In the genomic region with DNA sequence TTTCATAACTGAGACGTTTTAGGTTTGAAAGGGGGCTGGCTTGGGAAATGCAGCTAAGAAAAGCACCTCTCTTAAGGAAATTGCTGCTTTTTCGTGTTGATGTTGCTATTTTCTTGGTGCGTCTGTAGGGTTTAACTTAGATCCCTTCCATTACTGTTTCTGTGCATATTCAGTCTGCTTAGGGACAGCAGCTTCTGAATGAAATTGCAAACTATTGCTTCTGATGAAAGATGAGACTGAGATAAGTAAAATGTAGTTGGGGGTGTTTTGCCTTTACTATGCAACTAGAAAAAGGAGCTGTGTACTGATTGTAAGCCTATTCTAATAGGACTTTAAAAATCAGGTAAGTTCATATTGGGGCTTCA, we compare ENCODE assay signal across 8 cellular contexts. TPM values are rescaled to one million over a fixed set of nuclear protein-coding genes. Genes with fewer than 3 reads are reported as not detected.
DNase-seq lines count a peak whose midpoint lies in the region; ATAC-seq and TF ChIP-seq lines count a peak whose summit lies in the region.

No MANE protein-coding gene starts in this region.

- no peaks in the 10 kb centered on the region for H3K9me3 ChIP-seq in OCI-LY3 (ENCODE audit: insufficient read depth, low read length)
- no peaks in the 10 kb centered on the region for H3K9me3 ChIP-seq in gastroesophageal sphincter

- no peak for TF ChIP-seq POLR2A in gastroesophageal sphincter (IDR thresholded peaks at IDR 0.05)

- no peaks in the 10 kb centered on the region for H3K27me3 ChIP-seq in OCI-LY3 (ENCODE audit: low read depth, low read length)
- no peaks in the 10 kb centered on the region for H3K27me3 ChIP-seq in gastroesophageal sphincter

- peak overlapping the region; percentile 97 for H3K4me2 ChIP-seq in OCI-LY3 (ENCODE audit: low read length)

- H2AFZ ChIP-seq in OCI-LY3 (ENCODE audit: low read depth, low read length), result peak overlapping the region; percentile 60

- H3K27ac ChIP-seq in OCI-LY3 (ENCODE audit: low read length) (peak overlapping the region; percentile 18; the same call in 1 of the 2 replicates), gastroesophageal sphincter (peak overlapping the region in 3 of 4 donors; percentile 33 to 57 (median 52)), skin epidermis (peak overlapping the region in 7 of 21 experiments; percentile 14 to 80 (median 37))

- peaks cover 18% of the 10 kb centered on the region; the same call in 1 of the 2 replicates for H3K79me2 ChIP-seq in OCI-LY3 (ENCODE audit: low read length)

- TF ChIP-seq CTCF in OCI-LY3 (IDR thresholded peaks at IDR 0.05; ENCODE audit: low read depth, low read length) (no peak), gastroesophageal sphincter (IDR thresholded peaks at IDR 0.05) (no peak)

- 17 to 31% methylated on average over 2 to 3 of the region's 3 CpGs for WGBS in gastroesophageal sphincter (ENCODE audit: low coverage in 1 of 2), 2 donors

- DNase-seq in stimulated activated CD4-positive, alpha-beta T cell treated with anti-CD3 and anti-CD28 coated beads, Interleukin-1b, Interleukin-23, amount 100 ng/mL, for 48 hours, result no peak
- no peak for DNase-seq in activated effector memory CD4-positive, alpha-beta T cell treated with Interleukin-2 at 50 U/mL for 16 hours

- H3K4me1 ChIP-seq in OCI-LY3 (ENCODE audit: low read length) (peaks cover 63% of the 10 kb centered on the region), gastroesophageal sphincter (peaks cover 3 to 60% (median 7%) of the 10 kb centered on the region in 3 donors)

- TF ChIP-seq EP300 in gastroesophageal sphincter (IDR thresholded peaks at IDR 0.05), result no peak

- H3K36me3 ChIP-seq in OCI-LY3 (replicated peaks; ENCODE audit: low read depth, low read length) (no peaks in the 10 kb centered on the region), gastroesophageal sphincter (no peaks in the 10 kb centered on the region)

- H4K20me1 ChIP-seq in OCI-LY3 (ENCODE audit: insufficient read depth, low read length), result no peaks in the 10 kb centered on the region

- peak overlapping the region; percentile 80 for H3K4me3 ChIP-seq in OCI-LY3 (ENCODE audit: low read length)
- H3K4me3 ChIP-seq in gastroesophageal sphincter, result peak overlapping the region; percentile 43 to 45
- peak overlapping the region; percentile 17 to 33 (median 24) for H3K4me3 ChIP-seq in skin epidermis

- ATAC-seq in GM21390 (IDR thresholded peaks at IDR 0.05; ENCODE audit: unreplicated experiment), result peak; percentile 1
- no peak for ATAC-seq in gastroesophageal sphincter
- no peak for ATAC-seq in GM18868 (IDR thresholded peaks at IDR 0.05; ENCODE audit: unreplicated experiment)
- no peak for ATAC-seq in HG03439 (IDR thresholded peaks at IDR 0.05; ENCODE audit: unreplicated experiment)

- H3K9ac ChIP-seq in OCI-LY3 (ENCODE audit: low read length), result peak overlapping the region; percentile 64

RNA-seq across cellular contexts. Expression of a gene that starts 0.8 kb away (rescaled TPM):
- 100 to 1,000 TPM in 2 of 4 donors, 10 to 100 TPM in 2; 51.2 to 194 (median 106) TPM for total RNA-seq in gastroesophageal sphincter

Comparison
In these comparisons a context has a peak if more than half of its experiments do, and no peak if none do; other contexts are left out.
1. H3K4me3 ChIP-seq: peak in every context shown above with its lines; median percentile 80 in OCI-LY3; 44 in gastroesophageal sphincter; 24 in skin epidermis.